ENCODE assay signal across 21 cellular contexts in the genomic region with DNA sequence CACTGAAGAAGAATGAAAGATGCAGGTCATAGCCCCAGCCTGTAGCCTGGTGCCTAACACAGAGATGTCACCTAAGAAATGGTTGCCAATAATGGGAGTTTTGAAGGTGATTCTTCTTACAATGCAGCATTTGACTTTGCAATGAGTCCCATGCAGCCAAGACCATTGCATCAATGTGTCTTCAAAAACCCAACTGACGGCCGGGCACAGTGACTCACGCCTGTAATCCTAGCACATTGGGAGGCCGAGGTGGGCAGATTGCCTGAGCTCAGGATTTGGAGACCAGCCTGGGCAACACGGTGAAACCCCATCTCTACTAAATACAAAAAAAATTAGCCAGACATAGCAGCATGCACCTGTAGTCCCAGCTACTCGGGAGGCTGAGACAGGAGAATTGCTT.
"Had no signal": no experiment of that assay in that cellular context is flagged by ENCODE, and none has a peak within 500 bp of the region (broad histone marks: within the 10 kb centered on the region; RNA-seq: fewer than 3 reads in every experiment).

No MANE protein-coding gene starts in this region.

- H3K4me1 ChIP-seq: gastrocnemius medialis, heart left ventricle, pancreas, right atrium auricular region, spleen, testis, tibial artery had no signal

- H3K36me3 ChIP-seq: gastrocnemius medialis, heart left ventricle, pancreas, right atrium auricular region, spleen, tibial artery had no signal

- H3K4me1 Mint-ChIP-seq: memory B cell; natural killer cell; stimulated activated memory B cell treated with anti-CD40 and anti-IgM and Interleukin-4, amounts not matched to agents 10 μg/mL and 1 μg/mL and 100 μg/mL, for 72 hours had no signal

- H3K4me3 ChIP-seq: dorsolateral prefrontal cortex, gastrocnemius medialis, heart left ventricle, hepatocyte, lung, pancreas, right atrium auricular region, skin epidermis, spleen, testis, tibial artery had no signal

- H3K9me3 Mint-ChIP-seq: memory B cell; natural killer cell; stimulated activated memory B cell treated with anti-CD40 and anti-IgM and Interleukin-4, amounts not matched to agents 10 μg/mL and 1 μg/mL and 100 μg/mL, for 72 hours; type B pancreatic cell had no signal

- H3K4me3 Mint-ChIP-seq: memory B cell; natural killer cell; stimulated activated memory B cell treated with anti-CD40 and anti-IgM and Interleukin-4, amounts not matched to agents 10 μg/mL and 1 μg/mL and 100 μg/mL, for 72 hours; type B pancreatic cell had no signal

- H3K27ac Mint-ChIP-seq: memory B cell; natural killer cell; progenitor cell of endocrine pancreas; stimulated activated memory B cell treated with anti-CD40 and anti-IgM and Interleukin-4, amounts not matched to agents 10 μg/mL and 1 μg/mL and 100 μg/mL, for 72 hours; type B pancreatic cell had no signal

- H3K27ac ChIP-seq: dorsolateral prefrontal cortex, gastrocnemius medialis, heart left ventricle, hepatocyte, pancreas, right atrium auricular region, skin epidermis, spleen, testis, tibial artery had no signal

- H3K27me3 ChIP-seq: pancreas, right atrium auricular region, testis had no signal

- H3K9me3 ChIP-seq: gastrocnemius medialis, heart left ventricle, pancreas, right atrium auricular region, spleen, testis, tibial artery had no signal

- DNase-seq: effector CD4-positive, alpha-beta T cell; foreskin fibroblast; heart left ventricle; kidney; natural killer cell; pancreas; spleen; stimulated activated CD4-positive, alpha-beta T cell treated with anti-CD3 and anti-CD28 coated beads, Interleukin-4, amount 100 ng/mL, for 4 hours; stimulated activated naive CD8-positive, alpha-beta T cell treated with anti-CD3 and anti-CD28 coated beads, Interleukin-15, Interleukin-2, amounts not matched to agents 100 U/mL and 50 U/mL, for 24 hours; testis; tibial artery had no signal

- H3K36me3 Mint-ChIP-seq: memory B cell; natural killer cell; stimulated activated memory B cell treated with anti-CD40 and anti-IgM and Interleukin-4, amounts not matched to agents 10 μg/mL and 1 μg/mL and 100 μg/mL, for 72 hours; type B pancreatic cell had no signal
